In the genomic region with DNA sequence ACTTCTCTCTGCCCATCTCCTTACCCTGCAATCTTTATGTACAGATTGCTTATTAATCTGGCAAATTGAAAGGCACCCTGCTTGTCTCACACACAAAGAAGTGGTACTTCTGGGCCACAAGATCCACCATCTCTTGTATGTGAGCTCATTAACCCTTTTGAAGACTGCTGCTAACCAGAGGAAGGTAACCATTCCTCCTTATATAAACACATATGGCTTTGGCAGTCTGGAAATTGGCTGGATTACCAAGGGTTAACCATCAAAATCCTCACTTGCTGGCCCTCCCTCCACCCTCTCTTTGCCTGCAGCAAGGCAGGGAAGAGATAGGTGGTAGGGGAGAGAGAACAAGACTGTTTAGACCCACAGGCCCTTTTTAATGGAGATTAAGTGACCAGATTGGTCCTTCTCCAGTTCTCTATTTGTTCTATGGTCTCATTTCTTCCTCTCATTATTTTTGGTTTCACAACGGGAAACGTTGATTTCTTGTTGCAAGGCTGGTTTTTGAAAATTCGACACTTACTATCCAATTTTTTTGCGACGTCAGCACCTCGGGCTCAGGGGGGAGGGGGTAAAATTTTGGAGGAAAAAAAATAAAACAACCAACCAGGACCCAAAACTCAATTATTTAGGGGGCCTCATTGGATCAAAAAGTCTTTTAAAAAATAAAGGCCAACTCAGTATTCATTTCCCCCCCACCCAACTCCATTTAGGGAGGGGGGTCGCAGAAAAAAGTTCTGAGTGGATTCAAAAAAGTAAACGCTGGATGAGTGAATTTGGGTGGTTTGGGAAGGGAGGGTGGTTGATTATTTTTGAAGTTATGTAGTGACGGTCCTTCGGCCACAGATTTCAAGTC, we compare ENCODE assay signal across 6 cellular contexts. TPM values are rescaled to one million over a fixed set of nuclear protein-coding genes. Genes with fewer than 3 reads are reported as not detected.
DNase-seq lines count a peak whose midpoint lies in the region; ATAC-seq lines count a peak whose summit lies in the region.

No MANE protein-coding gene starts in this region.

- peak overlapping the region; percentile 92 to 100 (median 99) for H3K4me3 Mint-ChIP-seq in naive thymus-derived CD8-positive, alpha-beta T cell

- peaks cover 0 to 3% (median 0%) of the 10 kb centered on the region in 9 donors for H3K9me3 Mint-ChIP-seq in naive thymus-derived CD8-positive, alpha-beta T cell

- H3K27me3 Mint-ChIP-seq in naive thymus-derived CD8-positive, alpha-beta T cell: peaks cover 0 to 8% (median 0%) of the 10 kb centered on the region in 5 donors

- POLR2A ChIA-PET in naive thymus-derived CD8-positive, alpha-beta T cell (lab: Charles Lee): interaction anchor here (0.7 to 4.7 kb wide), 27 partner anchors 11 to 729 kb away, joined by 3 to 78 read pairs (median 12); a partner anchor contains a TSS

- peaks cover 23 to 52% (median 23%) of the 10 kb centered on the region in 3 donors for H3K36me3 Mint-ChIP-seq in naive thymus-derived CD8-positive, alpha-beta T cell

- H3K27ac ChIP-seq in caudate nucleus (ENCODE audit: low read depth, low read length): peak overlapping the region; percentile 99

- peak; percentile 76 for DNase-seq in NCI-H748 (lab: John Stamatoyannopoulos, UW; ENCODE audit: unreplicated experiment)
- DNase-seq in caudate nucleus (lab: John Stamatoyannopoulos, UW): peak in 7 of 61 donors; percentile 5 to 37 (median 8)
- peak in 9 of 10 donors; percentile 27 to 68 (median 62) for DNase-seq in naive thymus-derived CD8-positive, alpha-beta T cell

- H3K4me3 ChIP-seq in GM08714 (ENCODE audit: low read length): peak overlapping the region; percentile 95

- H3K4me1 Mint-ChIP-seq in naive thymus-derived CD8-positive, alpha-beta T cell: peaks cover 26 to 69% (median 53%) of the 10 kb centered on the region in 4 donors

- peak in 1 of 2 donors; percentile 2 for ATAC-seq in naive thymus-derived CD8-positive, alpha-beta T cell
- ATAC-seq in GM18907 (IDR thresholded peaks at IDR 0.05; ENCODE audit: unreplicated experiment): no peak
- ATAC-seq in HG02870 (IDR thresholded peaks at IDR 0.05; ENCODE audit: unreplicated experiment): no peak

- H3K27ac Mint-ChIP-seq in naive thymus-derived CD8-positive, alpha-beta T cell: peak overlapping the region; percentile 99 to 100 (median 100)

RNA-seq across cellular contexts. Expression of a gene that starts 0.9 kb away (rescaled TPM):
- total RNA-seq in naive thymus-derived CD8-positive, alpha-beta T cell: 100 to 1,000 TPM; 191 to 193 TPM
- 10 to 100 TPM; 16.9 to 20.2 (median 19.8) TPM for polyA plus RNA-seq in naive thymus-derived CD8-positive, alpha-beta T cell

RNA-seq across cellular contexts. Expression of a gene that starts 1.5 kb away (rescaled TPM):
- 10 to 100 TPM; 43.1 to 43.8 TPM for total RNA-seq in naive thymus-derived CD8-positive, alpha-beta T cell
- 100 to 1,000 TPM in 2 of 3 donors, 10 to 100 TPM in 1; 87.4 to 161 (median 119) TPM for polyA plus RNA-seq in naive thymus-derived CD8-positive, alpha-beta T cell

RNA-seq across cellular contexts. Expression of a gene that starts 10.5 kb away (rescaled TPM):
- total RNA-seq in naive thymus-derived CD8-positive, alpha-beta T cell: 10 to 100 TPM; 12.6 to 13.4 TPM
- 1 to 10 TPM; 1.6 to 2.0 (median 1.7) TPM for polyA plus RNA-seq in naive thymus-derived CD8-positive, alpha-beta T cell

RNA-seq across cellular contexts. Expression of a gene that starts 30.7 kb away (rescaled TPM):
- 10 to 100 TPM; 29.3 to 30.9 TPM for total RNA-seq in naive thymus-derived CD8-positive, alpha-beta T cell
- 10 to 100 TPM in 2 of 3 donors, 1 to 10 TPM in 1; 5.6 to 23.2 (median 13.7) TPM for polyA plus RNA-seq in naive thymus-derived CD8-positive, alpha-beta T cell

RNA-seq across cellular contexts. Expression of a gene that starts 44.9 kb away (rescaled TPM):
- 10 to 100 TPM; 68.6 to 71.3 TPM for total RNA-seq in naive thymus-derived CD8-positive, alpha-beta T cell
- polyA plus RNA-seq in naive thymus-derived CD8-positive, alpha-beta T cell: 10 to 100 TPM; 19.1 to 43.1 (median 30.5) TPM
